ENCODE assay signal across 1 cellular context in the genomic region with DNA sequence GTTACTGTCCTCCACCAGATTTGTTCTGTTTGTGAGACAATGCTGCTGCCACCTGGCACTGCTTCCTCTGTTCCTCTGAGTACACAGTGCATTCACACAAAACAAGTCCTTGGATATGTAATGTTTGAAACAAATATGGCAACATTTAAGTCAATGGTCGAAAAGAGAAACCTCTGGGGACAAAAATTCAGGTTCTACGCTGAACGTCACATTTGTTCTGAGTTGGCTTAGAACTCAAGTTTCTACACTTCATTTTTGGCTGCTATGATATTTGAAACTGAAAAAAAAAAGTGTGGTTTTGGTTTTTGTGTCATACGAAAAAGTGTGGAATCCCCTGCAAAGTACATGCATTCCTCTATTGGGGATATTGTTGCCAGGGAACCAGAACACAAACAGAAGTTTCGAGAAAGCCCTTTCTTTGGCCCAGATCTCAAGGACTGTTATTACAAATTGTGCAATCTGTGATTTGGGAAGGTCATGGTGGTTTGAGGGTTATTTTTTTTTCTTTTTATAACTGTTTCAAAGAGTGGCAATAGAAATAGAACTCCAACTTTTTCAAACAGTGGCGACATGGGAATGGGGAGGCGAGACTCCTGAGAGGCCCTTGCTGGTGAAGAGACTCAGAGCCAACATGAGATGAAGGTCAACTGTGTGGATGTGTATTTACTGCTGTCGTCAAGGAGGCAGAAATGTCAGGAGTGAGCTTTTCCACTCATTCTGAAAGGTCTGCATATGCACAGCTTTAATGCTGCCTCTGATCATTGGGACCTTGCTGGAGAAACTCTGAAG.
TF ChIP-seq lines count a peak whose summit lies in the region.

No MANE protein-coding gene starts in this region.

TF ChIP-seq in SK-N-SH, 30 proteins besides CTCF, POLR2A, EP300 and RAD21 (continued from another document):
- no peak for TF ChIP-seq PBX3 (IDR thresholded peaks at IDR 0.05)
- no peak for TF ChIP-seq MEF2A (IDR thresholded peaks at IDR 0.05; ENCODE audit: borderline replicate concordance, low read depth)
- no peak for TF ChIP-seq FOSL2 (IDR thresholded peaks at IDR 0.05; ENCODE audit: borderline replicate concordance, low read depth)
- TF ChIP-seq, protein P1, sequence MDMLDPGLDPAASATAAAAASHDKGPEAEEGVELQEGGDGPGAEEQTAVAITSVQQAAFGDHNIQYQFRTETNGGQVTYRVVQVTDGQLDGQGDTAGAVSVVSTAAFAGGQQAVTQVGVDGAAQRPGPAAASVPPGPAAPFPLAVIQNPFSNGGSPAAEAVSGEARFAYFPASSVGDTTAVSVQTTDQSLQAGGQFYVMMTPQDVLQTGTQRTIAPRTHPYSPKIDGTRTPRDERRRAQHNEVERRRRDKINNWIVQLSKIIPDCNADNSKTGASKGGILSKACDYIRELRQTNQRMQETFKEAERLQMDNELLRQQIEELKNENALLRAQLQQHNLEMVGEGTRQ (IDR thresholded peaks at IDR 0.05; ENCODE audit: borderline replicate concordance, low read depth, low read length), result no peak
- TF ChIP-seq, protein P2, sequence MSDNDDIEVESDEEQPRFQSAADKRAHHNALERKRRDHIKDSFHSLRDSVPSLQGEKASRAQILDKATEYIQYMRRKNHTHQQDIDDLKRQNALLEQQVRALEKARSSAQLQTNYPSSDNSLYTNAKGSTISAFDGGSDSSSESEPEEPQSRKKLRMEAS (IDR thresholded peaks at IDR 0.05; ENCODE audit: low read depth), result no peak
